1 cellular context compared by ENCODE assay signal in the genomic region with DNA sequence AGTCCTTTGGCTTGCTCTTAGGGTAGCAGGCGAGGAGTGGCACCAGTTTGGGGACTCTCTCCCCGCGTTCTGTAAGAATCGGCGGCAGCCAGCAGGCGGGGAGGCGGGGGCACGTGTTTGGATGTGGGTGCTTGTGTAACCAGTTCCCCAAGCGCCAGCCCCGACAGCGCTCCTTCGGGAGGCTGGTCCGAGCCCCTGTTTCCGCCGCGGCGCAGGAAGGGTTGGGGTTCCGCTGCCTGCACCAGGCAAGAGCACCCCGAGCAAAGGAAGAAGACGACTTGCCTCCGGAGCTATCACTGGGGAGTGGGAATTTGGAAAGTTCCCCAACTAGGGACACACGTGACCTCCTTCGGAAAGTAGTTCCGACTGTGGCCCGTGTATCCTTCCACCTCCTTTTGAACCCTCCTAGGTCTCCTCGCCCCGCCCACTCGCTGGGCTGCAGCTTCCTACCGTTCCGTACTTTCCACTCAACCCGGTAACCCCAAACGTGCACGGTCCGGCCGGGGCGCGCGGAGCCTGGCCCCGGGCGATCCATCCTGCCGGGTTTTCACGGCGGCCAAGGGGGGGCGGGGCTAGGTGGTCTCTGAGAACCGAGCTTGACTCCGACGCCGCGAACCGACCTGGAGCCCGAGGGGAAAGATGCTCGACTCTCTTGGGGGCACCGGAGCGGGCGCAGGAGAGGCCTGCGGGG.
TF ChIP-seq lines count a peak whose summit lies in the region.

No MANE protein-coding gene starts in this region.

TF ChIP-seq in WTC11, 78 proteins besides CTCF, POLR2A, EP300 and RAD21 (continued from another document and continues in another):
- TF ChIP-seq ESRRA (CRISPR knock-in tag; IDR thresholded peaks at IDR 0.05; ENCODE audit: borderline replicate concordance) (no peak), MYBL2 (CRISPR knock-in tag; IDR thresholded peaks at IDR 0.05) (peak; percentile 84), GRHL2 (CRISPR knock-in tag; IDR thresholded peaks at IDR 0.05; ENCODE audit: insufficient replicate concordance, severe bottlenecking) (no peak), ZNF263 (CRISPR knock-in tag; IDR thresholded peaks at IDR 0.05; ENCODE audit: low read depth) (0 out of 2 replicates have a peak, but pooled peaks have one; percentile 15), RELA (CRISPR knock-in tag; IDR thresholded peaks at IDR 0.05; ENCODE audit: borderline replicate concordance) (peak; percentile 85; the same call in 1 of the 2 replicates), SMAD3 (CRISPR knock-in tag; IDR thresholded peaks at IDR 0.05; ENCODE audit: borderline replicate concordance) (peak; percentile 49; the same call in 1 of the 2 replicates), SP1 (CRISPR knock-in tag; conservative IDR thresholded peaks at IDR 0.05) (peak; percentile 100), TEAD4 (CRISPR knock-in tag; IDR thresholded peaks at IDR 0.05) (no peak), ZNF671 (CRISPR knock-in tag; IDR thresholded peaks at IDR 0.05) (no peak), TEAD1 (CRISPR knock-in tag; IDR thresholded peaks at IDR 0.05) (peak; percentile 92; the same call in 1 of the 2 replicates), CREM (CRISPR knock-in tag; IDR thresholded peaks at IDR 0.05) (peak; percentile 78; the same call in 1 of the 2 replicates), ZNF317 (CRISPR knock-in tag; IDR thresholded peaks at IDR 0.05; ENCODE audit: borderline replicate concordance, low read depth) (0 out of 2 replicates have a peak, but pooled peaks have one; percentile 41), OVOL2 (CRISPR knock-in tag; IDR thresholded peaks at IDR 0.05; ENCODE audit: borderline replicate concordance) (no peak), ETV6 (CRISPR knock-in tag; IDR thresholded peaks at IDR 0.05) (peak; percentile 62), CREB1 (CRISPR knock-in tag; IDR thresholded peaks at IDR 0.05) (no peak; the same call in 1 of the 2 replicates), GABPB1 (CRISPR knock-in tag; IDR thresholded peaks at IDR 0.05) (peak; percentile 63; the same call in 1 of the 2 replicates), NFYB (CRISPR knock-in tag; conservative IDR thresholded peaks at IDR 0.05; ENCODE audit: low read depth) (no peak), FOXK1 (CRISPR knock-in tag; IDR thresholded peaks at IDR 0.05) (peak; percentile 28; the same call in 1 of the 2 replicates)
- TF ChIP-seq, protein P1, sequence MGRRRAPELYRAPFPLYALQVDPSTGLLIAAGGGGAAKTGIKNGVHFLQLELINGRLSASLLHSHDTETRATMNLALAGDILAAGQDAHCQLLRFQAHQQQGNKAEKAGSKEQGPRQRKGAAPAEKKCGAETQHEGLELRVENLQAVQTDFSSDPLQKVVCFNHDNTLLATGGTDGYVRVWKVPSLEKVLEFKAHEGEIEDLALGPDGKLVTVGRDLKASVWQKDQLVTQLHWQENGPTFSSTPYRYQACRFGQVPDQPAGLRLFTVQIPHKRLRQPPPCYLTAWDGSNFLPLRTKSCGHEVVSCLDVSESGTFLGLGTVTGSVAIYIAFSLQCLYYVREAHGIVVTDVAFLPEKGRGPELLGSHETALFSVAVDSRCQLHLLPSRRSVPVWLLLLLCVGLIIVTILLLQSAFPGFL (CRISPR knock-in tag; IDR thresholded peaks at IDR 0.05; ENCODE audit: borderline replicate concordance), result peak; percentile 10; the same call in 1 of the 2 replicates
- TF ChIP-seq, protein P2, sequence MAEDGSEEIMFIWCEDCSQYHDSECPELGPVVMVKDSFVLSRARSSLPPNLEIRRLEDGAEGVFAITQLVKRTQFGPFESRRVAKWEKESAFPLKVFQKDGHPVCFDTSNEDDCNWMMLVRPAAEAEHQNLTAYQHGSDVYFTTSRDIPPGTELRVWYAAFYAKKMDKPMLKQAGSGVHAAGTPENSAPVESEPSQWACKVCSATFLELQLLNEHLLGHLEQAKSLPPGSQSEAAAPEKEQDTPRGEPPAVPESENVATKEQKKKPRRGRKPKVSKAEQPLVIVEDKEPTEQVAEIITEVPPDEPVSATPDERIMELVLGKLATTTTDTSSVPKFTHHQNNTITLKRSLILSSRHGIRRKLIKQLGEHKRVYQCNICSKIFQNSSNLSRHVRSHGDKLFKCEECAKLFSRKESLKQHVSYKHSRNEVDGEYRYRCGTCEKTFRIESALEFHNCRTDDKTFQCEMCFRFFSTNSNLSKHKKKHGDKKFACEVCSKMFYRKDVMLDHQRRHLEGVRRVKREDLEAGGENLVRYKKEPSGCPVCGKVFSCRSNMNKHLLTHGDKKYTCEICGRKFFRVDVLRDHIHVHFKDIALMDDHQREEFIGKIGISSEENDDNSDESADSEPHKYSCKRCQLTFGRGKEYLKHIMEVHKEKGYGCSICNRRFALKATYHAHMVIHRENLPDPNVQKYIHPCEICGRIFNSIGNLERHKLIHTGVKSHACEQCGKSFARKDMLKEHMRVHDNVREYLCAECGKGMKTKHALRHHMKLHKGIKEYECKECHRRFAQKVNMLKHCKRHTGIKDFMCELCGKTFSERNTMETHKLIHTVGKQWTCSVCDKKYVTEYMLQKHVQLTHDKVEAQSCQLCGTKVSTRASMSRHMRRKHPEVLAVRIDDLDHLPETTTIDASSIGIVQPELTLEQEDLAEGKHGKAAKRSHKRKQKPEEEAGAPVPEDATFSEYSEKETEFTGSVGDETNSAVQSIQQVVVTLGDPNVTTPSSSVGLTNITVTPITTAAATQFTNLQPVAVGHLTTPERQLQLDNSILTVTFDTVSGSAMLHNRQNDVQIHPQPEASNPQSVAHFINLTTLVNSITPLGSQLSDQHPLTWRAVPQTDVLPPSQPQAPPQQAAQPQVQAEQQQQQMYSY (CRISPR knock-in tag; IDR thresholded peaks at IDR 0.05), result peak; percentile 100
- TF ChIP-seq, protein P3, sequence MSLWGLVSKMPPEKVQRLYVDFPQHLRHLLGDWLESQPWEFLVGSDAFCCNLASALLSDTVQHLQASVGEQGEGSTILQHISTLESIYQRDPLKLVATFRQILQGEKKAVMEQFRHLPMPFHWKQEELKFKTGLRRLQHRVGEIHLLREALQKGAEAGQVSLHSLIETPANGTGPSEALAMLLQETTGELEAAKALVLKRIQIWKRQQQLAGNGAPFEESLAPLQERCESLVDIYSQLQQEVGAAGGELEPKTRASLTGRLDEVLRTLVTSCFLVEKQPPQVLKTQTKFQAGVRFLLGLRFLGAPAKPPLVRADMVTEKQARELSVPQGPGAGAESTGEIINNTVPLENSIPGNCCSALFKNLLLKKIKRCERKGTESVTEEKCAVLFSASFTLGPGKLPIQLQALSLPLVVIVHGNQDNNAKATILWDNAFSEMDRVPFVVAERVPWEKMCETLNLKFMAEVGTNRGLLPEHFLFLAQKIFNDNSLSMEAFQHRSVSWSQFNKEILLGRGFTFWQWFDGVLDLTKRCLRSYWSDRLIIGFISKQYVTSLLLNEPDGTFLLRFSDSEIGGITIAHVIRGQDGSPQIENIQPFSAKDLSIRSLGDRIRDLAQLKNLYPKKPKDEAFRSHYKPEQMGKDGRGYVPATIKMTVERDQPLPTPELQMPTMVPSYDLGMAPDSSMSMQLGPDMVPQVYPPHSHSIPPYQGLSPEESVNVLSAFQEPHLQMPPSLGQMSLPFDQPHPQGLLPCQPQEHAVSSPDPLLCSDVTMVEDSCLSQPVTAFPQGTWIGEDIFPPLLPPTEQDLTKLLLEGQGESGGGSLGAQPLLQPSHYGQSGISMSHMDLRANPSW (CRISPR knock-in tag; conservative IDR thresholded peaks at IDR 0.05; ENCODE audit: low read depth), result no peak
- TF ChIP-seq, protein P4, sequence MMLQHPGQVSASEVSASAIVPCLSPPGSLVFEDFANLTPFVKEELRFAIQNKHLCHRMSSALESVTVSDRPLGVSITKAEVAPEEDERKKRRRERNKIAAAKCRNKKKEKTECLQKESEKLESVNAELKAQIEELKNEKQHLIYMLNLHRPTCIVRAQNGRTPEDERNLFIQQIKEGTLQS (CRISPR knock-in tag; conservative IDR thresholded peaks at IDR 0.05), result no peak
- TF ChIP-seq, protein P5, sequence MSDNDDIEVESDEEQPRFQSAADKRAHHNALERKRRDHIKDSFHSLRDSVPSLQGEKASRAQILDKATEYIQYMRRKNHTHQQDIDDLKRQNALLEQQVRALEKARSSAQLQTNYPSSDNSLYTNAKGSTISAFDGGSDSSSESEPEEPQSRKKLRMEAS (CRISPR knock-in tag; IDR thresholded peaks at IDR 0.05), result peak; percentile 91
- TF ChIP-seq, protein P6, sequence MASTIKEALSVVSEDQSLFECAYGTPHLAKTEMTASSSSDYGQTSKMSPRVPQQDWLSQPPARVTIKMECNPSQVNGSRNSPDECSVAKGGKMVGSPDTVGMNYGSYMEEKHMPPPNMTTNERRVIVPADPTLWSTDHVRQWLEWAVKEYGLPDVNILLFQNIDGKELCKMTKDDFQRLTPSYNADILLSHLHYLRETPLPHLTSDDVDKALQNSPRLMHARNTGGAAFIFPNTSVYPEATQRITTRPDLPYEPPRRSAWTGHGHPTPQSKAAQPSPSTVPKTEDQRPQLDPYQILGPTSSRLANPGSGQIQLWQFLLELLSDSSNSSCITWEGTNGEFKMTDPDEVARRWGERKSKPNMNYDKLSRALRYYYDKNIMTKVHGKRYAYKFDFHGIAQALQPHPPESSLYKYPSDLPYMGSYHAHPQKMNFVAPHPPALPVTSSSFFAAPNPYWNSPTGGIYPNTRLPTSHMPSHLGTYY (CRISPR knock-in tag; IDR thresholded peaks at IDR 0.05), result 0 out of 2 replicates have a peak, but pooled peaks have one; percentile 53
- TF ChIP-seq, protein P7, sequence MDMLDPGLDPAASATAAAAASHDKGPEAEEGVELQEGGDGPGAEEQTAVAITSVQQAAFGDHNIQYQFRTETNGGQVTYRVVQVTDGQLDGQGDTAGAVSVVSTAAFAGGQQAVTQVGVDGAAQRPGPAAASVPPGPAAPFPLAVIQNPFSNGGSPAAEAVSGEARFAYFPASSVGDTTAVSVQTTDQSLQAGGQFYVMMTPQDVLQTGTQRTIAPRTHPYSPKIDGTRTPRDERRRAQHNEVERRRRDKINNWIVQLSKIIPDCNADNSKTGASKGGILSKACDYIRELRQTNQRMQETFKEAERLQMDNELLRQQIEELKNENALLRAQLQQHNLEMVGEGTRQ (CRISPR knock-in tag; IDR thresholded peaks at IDR 0.05), result peak; percentile 96
- TF ChIP-seq, protein P8, sequence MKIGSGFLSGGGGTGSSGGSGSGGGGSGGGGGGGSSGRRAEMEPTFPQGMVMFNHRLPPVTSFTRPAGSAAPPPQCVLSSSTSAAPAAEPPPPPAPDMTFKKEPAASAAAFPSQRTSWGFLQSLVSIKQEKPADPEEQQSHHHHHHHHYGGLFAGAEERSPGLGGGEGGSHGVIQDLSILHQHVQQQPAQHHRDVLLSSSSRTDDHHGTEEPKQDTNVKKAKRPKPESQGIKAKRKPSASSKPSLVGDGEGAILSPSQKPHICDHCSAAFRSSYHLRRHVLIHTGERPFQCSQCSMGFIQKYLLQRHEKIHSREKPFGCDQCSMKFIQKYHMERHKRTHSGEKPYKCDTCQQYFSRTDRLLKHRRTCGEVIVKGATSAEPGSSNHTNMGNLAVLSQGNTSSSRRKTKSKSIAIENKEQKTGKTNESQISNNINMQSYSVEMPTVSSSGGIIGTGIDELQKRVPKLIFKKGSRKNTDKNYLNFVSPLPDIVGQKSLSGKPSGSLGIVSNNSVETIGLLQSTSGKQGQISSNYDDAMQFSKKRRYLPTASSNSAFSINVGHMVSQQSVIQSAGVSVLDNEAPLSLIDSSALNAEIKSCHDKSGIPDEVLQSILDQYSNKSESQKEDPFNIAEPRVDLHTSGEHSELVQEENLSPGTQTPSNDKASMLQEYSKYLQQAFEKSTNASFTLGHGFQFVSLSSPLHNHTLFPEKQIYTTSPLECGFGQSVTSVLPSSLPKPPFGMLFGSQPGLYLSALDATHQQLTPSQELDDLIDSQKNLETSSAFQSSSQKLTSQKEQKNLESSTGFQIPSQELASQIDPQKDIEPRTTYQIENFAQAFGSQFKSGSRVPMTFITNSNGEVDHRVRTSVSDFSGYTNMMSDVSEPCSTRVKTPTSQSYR (CRISPR knock-in tag; IDR thresholded peaks at IDR 0.05), result no peak
- TF ChIP-seq, protein P9, sequence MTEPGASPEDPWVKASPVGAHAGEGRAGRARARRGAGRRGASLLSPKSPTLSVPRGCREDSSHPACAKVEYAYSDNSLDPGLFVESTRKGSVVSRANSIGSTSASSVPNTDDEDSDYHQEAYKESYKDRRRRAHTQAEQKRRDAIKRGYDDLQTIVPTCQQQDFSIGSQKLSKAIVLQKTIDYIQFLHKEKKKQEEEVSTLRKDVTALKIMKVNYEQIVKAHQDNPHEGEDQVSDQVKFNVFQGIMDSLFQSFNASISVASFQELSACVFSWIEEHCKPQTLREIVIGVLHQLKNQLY (CRISPR knock-in tag; IDR thresholded peaks at IDR 0.05), result no peak
- TF ChIP-seq, protein P10, sequence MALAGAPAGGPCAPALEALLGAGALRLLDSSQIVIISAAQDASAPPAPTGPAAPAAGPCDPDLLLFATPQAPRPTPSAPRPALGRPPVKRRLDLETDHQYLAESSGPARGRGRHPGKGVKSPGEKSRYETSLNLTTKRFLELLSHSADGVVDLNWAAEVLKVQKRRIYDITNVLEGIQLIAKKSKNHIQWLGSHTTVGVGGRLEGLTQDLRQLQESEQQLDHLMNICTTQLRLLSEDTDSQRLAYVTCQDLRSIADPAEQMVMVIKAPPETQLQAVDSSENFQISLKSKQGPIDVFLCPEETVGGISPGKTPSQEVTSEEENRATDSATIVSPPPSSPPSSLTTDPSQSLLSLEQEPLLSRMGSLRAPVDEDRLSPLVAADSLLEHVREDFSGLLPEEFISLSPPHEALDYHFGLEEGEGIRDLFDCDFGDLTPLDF (CRISPR knock-in tag; IDR thresholded peaks at IDR 0.05), result peak; percentile 62; the same call in 1 of the 2 replicates
- TF ChIP-seq, protein P11, sequence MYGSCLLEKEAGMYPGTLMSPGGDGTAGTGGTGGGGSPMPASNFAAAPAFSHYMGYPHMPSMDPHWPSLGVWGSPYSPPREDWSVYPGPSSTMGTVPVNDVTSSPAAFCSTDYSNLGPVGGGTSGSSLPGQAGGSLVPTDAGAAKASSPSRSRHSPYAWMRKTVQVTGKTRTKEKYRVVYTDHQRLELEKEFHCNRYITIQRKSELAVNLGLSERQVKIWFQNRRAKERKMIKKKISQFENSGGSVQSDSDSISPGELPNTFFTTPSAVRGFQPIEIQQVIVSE (CRISPR knock-in tag; IDR thresholded peaks at IDR 0.05; ENCODE audit: borderline replicate concordance), result no peak
- TF ChIP-seq, protein P12, sequence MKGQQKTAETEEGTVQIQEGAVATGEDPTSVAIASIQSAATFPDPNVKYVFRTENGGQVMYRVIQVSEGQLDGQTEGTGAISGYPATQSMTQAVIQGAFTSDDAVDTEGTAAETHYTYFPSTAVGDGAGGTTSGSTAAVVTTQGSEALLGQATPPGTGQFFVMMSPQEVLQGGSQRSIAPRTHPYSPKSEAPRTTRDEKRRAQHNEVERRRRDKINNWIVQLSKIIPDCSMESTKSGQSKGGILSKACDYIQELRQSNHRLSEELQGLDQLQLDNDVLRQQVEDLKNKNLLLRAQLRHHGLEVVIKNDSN (CRISPR knock-in tag; IDR thresholded peaks at IDR 0.05), result peak; percentile 96
